Comparison of ENCODE assay signal across 7 cellular contexts in the genomic region with DNA sequence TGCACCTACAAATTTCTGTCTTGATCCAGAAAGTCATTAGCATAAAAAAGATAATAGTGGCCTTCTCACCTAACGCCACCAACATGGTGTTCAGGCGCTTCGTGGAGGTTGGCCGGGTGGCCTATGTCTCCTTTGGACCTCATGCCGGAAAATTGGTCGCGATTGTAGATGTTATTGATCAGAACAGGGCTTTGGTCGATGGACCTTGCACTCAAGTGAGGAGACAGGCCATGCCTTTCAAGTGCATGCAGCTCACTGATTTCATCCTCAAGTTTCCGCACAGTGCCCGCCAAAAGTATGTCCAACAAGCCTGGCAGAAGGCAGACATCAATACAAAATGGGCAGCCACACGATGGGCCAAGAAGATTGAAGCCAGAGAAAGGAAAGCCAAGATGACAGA. TPM values are rescaled to one million over a fixed set of nuclear protein-coding genes. Genes with fewer than 3 reads are reported as not detected.
"Had no signal": no experiment of that assay in that cellular context is flagged by ENCODE, and none has a peak within 500 bp of the region (broad histone marks: within the 10 kb centered on the region; RNA-seq: fewer than 3 reads in every experiment).

No MANE protein-coding gene starts in this region.

RNA-seq across cellular contexts. Expression of gene PPM1H, which starts 30.3 kb away (rescaled TPM):
- total RNA-seq: activated CD4-positive, alpha-beta memory T cell treated with anti-CD3 and anti-CD28 coated beads for 36 hours; activated CD4-positive, alpha-beta T cell treated with anti-CD3 and anti-CD28 coated beads, Interleukin-2, amount 10 ng/mL, durations not matched to agents 24 days and 14 days; activated CD8-positive, alpha-beta T cell treated with anti-CD3 and anti-CD28 coated beads, Interleukin-2, amount 10 ng/mL, durations not matched to agents 7 days and 5 days; activated naive CD4-positive, alpha-beta T cell treated with anti-CD3 and anti-CD28 coated beads for 36 hours; activated T-helper 1 cell treated with anti-CD3 and anti-CD28 coated beads, Interleukin-12 subunit alpha, Interleukin-12 subunit beta, Interleukin-2, Interleukin-4 antibody, amounts not matched to agents 30 ng/mL and 10 ng/mL and 1 ng/mL, durations not matched to agents 14 hours and 24 hours and 36 hours; activated T-helper 2 cell treated with anti-CD3 and anti-CD28 coated beads, Interferon-gamma antibody, Interleukin-2, Interleukin-4, amounts not matched to agents 10 μg/mL and 5 μg/mL and 100 μg/mL, durations not matched to agents 14 hours and 24 hours and 36 hours; foreskin keratinocyte had no signal
